Comparison of ENCODE assay signal across 8 cellular contexts in genomic region chr14:53180272-53181221, GRCh38. TPM values are rescaled to one million over a fixed set of nuclear protein-coding genes. Genes with fewer than 3 reads are reported as not detected.
A peak's percentile ranks its signal among the peaks of the same experiment; 100 is the strongest.
DNase-seq lines count a peak whose midpoint lies in the region; TF ChIP-seq lines count a peak whose summit lies in the region.

No MANE protein-coding gene starts in this region.

- TF ChIP-seq CTCF in Loucy (conservative IDR thresholded peaks at IDR 0.05; ENCODE audit: low read length) (peak; percentile 54), neural crest cell (conservative IDR thresholded peaks at IDR 0.05) (peak; percentile 38), MM.1S (IDR thresholded peaks at IDR 0.05; ENCODE audit: low read length) (no peak), right atrium auricular region (IDR thresholded peaks at IDR 0.05) (peak in 1 of 2 donors; percentile 15)

- H3F3A ChIP-seq in Loucy (ENCODE audit: low read depth) = no peaks in the 10 kb centered on the region
- no peaks in the 10 kb centered on the region for H3F3A ChIP-seq in MM.1S (ENCODE audit: insufficient read depth, low read length)

- H3K36me3 ChIP-seq in Loucy (ENCODE audit: insufficient read depth, low read length) (no peaks in the 10 kb centered on the region), MM.1S (replicated peaks; ENCODE audit: insufficient read depth, low read length) (no peaks in the 10 kb centered on the region), right atrium auricular region (no peaks in the 10 kb centered on the region)

- H3K36me3 Mint-ChIP-seq in neural crest cell (ENCODE audit: low read depth) = no peaks in the 10 kb centered on the region

- H3K9ac ChIP-seq in Loucy (ENCODE audit: low read depth, low read length, poor library complexity, severe bottlenecking) (no peak overlapping the region), MM.1S (ENCODE audit: low read length) (no peak overlapping the region)

- H3K4me2 ChIP-seq in Loucy (ENCODE audit: low read depth, low read length, poor library complexity, severe bottlenecking) (no peak overlapping the region), MM.1S (ENCODE audit: low read depth, low read length) (no peak overlapping the region)

- no peaks in the 10 kb centered on the region for H3K9me2 ChIP-seq in Loucy (replicated peaks; ENCODE audit: low read depth, low read length)
- no peaks in the 10 kb centered on the region for H3K9me2 ChIP-seq in MM.1S (replicated peaks; ENCODE audit: insufficient read depth, low read length)

- H2AFZ ChIP-seq in Loucy (ENCODE audit: low read length) (no peak overlapping the region), MM.1S (ENCODE audit: low read length) (no peak overlapping the region)

- no peaks in the 10 kb centered on the region for H3K79me2 ChIP-seq in Loucy (ENCODE audit: insufficient read depth, low read length)
- H3K79me2 ChIP-seq in MM.1S (ENCODE audit: low read length) = no peaks in the 10 kb centered on the region

- H3K4me1 ChIP-seq in Loucy (ENCODE audit: insufficient read depth, low read length, poor library complexity, severe bottlenecking) (peaks cover 3% of the 10 kb centered on the region), MM.1S (ENCODE audit: low read length) (no peaks in the 10 kb centered on the region), right atrium auricular region (no peaks in the 10 kb centered on the region)

- H3K4me3 ChIP-seq in Loucy (ENCODE audit: low read length, poor library complexity, severe bottlenecking) (no peak overlapping the region), MM.1S (ENCODE audit: low read length) (no peak overlapping the region), right atrium auricular region (no peak overlapping the region)

- no peak overlapping the region for H3K4me3 Mint-ChIP-seq in neural crest cell

- no peaks in the 10 kb centered on the region for H4K20me1 ChIP-seq in Loucy (ENCODE audit: insufficient read depth, low read length, poor library complexity, severe bottlenecking)
- no peaks in the 10 kb centered on the region for H4K20me1 ChIP-seq in MM.1S (ENCODE audit: insufficient read depth, low read length)

- H3K27me3 Mint-ChIP-seq in neural crest cell (ENCODE audit: low read depth) = peaks cover 9% of the 10 kb centered on the region

- DNase-seq in EL = peak; percentile 38
- peak; percentile 33 for DNase-seq in activated T-helper 9 cell treated with anti-CD3 and anti-CD28 coated beads, Interleukin-2, amount 50 U/mL, for 16 hours (ENCODE audit: low read depth)
- peak; percentile 14 for DNase-seq in neural crest cell (ENCODE audit: low read depth, low spot score)
- DNase-seq in NCI-H2107 (lab: John Stamatoyannopoulos, UW) = no peak
- no peak for DNase-seq in SIG-M5 (lab: John Stamatoyannopoulos, UW)
- no peak for DNase-seq in MM.1S
- no peak for DNase-seq in right atrium auricular region (ENCODE audit: low spot score)

- H3K9me3 Mint-ChIP-seq in neural crest cell = no peaks in the 10 kb centered on the region

- H3K27me3 ChIP-seq in Loucy (ENCODE audit: insufficient read depth, low read length, poor library complexity, severe bottlenecking) (no peaks in the 10 kb centered on the region), MM.1S (replicated peaks; ENCODE audit: insufficient read depth, low read length) (no peaks in the 10 kb centered on the region), right atrium auricular region (no peaks in the 10 kb centered on the region)

- no peak overlapping the region for H3K27ac ChIP-seq in MM.1S (ENCODE audit: low read length)
- no peak overlapping the region for H3K27ac ChIP-seq in right atrium auricular region

- H3K27ac Mint-ChIP-seq in neural crest cell (ENCODE audit: unreplicated experiment) = no peak overlapping the region

- H3K9me3 ChIP-seq in Loucy (ENCODE audit: insufficient read depth, low read depth, low read length) = no peaks in the 10 kb centered on the region
- no peaks in the 10 kb centered on the region for H3K9me3 ChIP-seq in MM.1S (replicated peaks; ENCODE audit: insufficient read depth, low read length)
- no peaks in the 10 kb centered on the region for H3K9me3 ChIP-seq in right atrium auricular region

- peaks cover 13% of the 10 kb centered on the region for H3K4me1 Mint-ChIP-seq in neural crest cell

RNA-seq across cellular contexts. Expression of gene DDHD1, which starts 27.4 kb away (rescaled TPM):
- 17.9 and 18.0 TPM in 2 replicates for total RNA-seq in neural crest cell
- 1 to 10 TPM; 6.9 to 8.6 TPM for total RNA-seq in right atrium auricular region

Comparison
In these comparisons a context has a peak if more than half of its experiments do, and no peak if none do; other contexts are left out.
1. DNase-seq: peak in EL (single experiment), activated T-helper 9 cell treated with anti-CD3 and anti-CD28 coated beads, Interleukin-2, amount 50 U/mL, for 16 hours (single experiment) and neural crest cell (single experiment); none in NCI-H2107 (single experiment), SIG-M5 (single experiment), MM.1S (single experiment) and right atrium auricular region (single experiment).